35 cellular contexts compared by ENCODE assay signal in genomic region chr15:93282808-93283207, GRCh38.
DNase-seq lines count a peak whose midpoint lies in the region; ATAC-seq, FAIRE-seq and TF ChIP-seq lines count a peak whose summit lies in the region.
"Had no signal": no experiment of that assay in that cellular context is flagged by ENCODE, and none has a peak within 500 bp of the region (broad histone marks: within the 10 kb centered on the region; RNA-seq: fewer than 3 reads in every experiment).

No MANE protein-coding gene starts in this region.

- H4K91ac ChIP-seq in neuronal stem cell (ENCODE audit: low read depth, low read length, poor library complexity) = no peak overlapping the region

- no peak for TF ChIP-seq POLR2A in HepG2 (IDR thresholded peaks at IDR 0.05; ENCODE audit: insufficient read depth in 1 of 2, low read depth in 2 of 2, low read length in 2 of 2)

- H3K4me1 Mint-ChIP-seq in neural crest cell = peaks cover 71% of the 10 kb centered on the region
- H3K4me1 Mint-ChIP-seq in neural progenitor cell = peaks cover 72% of the 10 kb centered on the region
- H3K4me1 Mint-ChIP-seq: B cell; CD4-positive, alpha-beta memory T cell; CD8-positive, alpha-beta memory T cell had no signal

- no TSS peak for BruUV-seq in HepG2 (replicated peaks; lab: Mats Ljungman, UMichigan)

- no CpG with 5 or more reads among the region's 3 CpGs for WGBS in neuronal stem cell (ENCODE audit: extremely low coverage in 2 of 2, insufficient read length in 2 of 2, insufficient replicate concordance in 1 of 2), 2 donors
- 4% methylated on average over 3 of the region's 3 CpGs for WGBS in HepG2 (ENCODE audit: low lambda C conversion rate)

- H3K27me3 ChIP-seq in neural progenitor cell (no peaks in the 10 kb centered on the region), neuronal stem cell (ENCODE audit: control insufficient read depth in 3 of 3, insufficient read depth in 3 of 3, low read depth in 1 of 3, low read length in 3 of 3) (no peaks in the 10 kb centered on the region), HepG2 (ENCODE audit: control insufficient read depth in 1 of 2, insufficient read depth in 2 of 2, low read length in 2 of 2) (peaks cover 1 to 32% of the 10 kb centered on the region in 2 experiments; a peak in 2 of 5 replicates)
- H3K27me3 ChIP-seq: BE2C, BLaER1 had no signal

- H2BK5ac ChIP-seq in neuronal stem cell (ENCODE audit: low read length) = no peak overlapping the region

- TF ChIP-seq EP300 in HepG2 (IDR thresholded peaks at IDR 0.05; ENCODE audit: low read depth in 2 of 2, low read length in 2 of 2) (no peak), HepG2 (CRISPR knock-in tag; IDR thresholded peaks at IDR 0.05; ENCODE audit: borderline replicate concordance) (no peak)

- H3K4me3 Mint-ChIP-seq in neural crest cell (no peak overlapping the region), neural progenitor cell (peak overlapping the region; percentile 3)
- H3K4me3 Mint-ChIP-seq: B cell; CD14-positive monocyte; CD4-positive, alpha-beta memory T cell; CD4-positive, alpha-beta T cell; CD4-positive, CD25-positive, alpha-beta regulatory T cell; CD8-positive, alpha-beta memory T cell; CD8-positive, alpha-beta T cell had no signal

- H3K27ac Mint-ChIP-seq in neural crest cell (ENCODE audit: unreplicated experiment) (peak overlapping the region; percentile 97), neural progenitor cell (peak overlapping the region; percentile 92)
- H3K27ac Mint-ChIP-seq: B cell; CD4-positive, alpha-beta memory T cell; CD4-positive, alpha-beta T cell; CD4-positive, CD25-positive, alpha-beta regulatory T cell; CD8-positive, alpha-beta memory T cell; CD8-positive, alpha-beta T cell had no signal

- H3K4me1 ChIP-seq in neural progenitor cell (peaks cover 52% of the 10 kb centered on the region), neuronal stem cell (ENCODE audit: control insufficient read depth in 2 of 2, insufficient read depth in 1 of 2, low read depth in 1 of 2, low read length in 2 of 2) (peaks cover 11 to 27% of the 10 kb centered on the region in 2 donors), HepG2 (ENCODE audit: insufficient read depth, low read length) (no peaks in the 10 kb centered on the region)
- H3K4me1 ChIP-seq: A549, BE2C, Caco-2 had no signal

- no peak overlapping the region for H3K4ac ChIP-seq in neuronal stem cell (ENCODE audit: low read length)

- in situ Hi-C loops in HepG2 (cut with HindIII; ENCODE audit: extremely low pct_ligation_motif_present, low pct_unique_long_range_greater_than_20kb) = no loop called here

- peak overlapping the region; percentile 87 for H2AK5ac ChIP-seq in neuronal stem cell (ENCODE audit: low read depth, low read length)

- H4K20me1 ChIP-seq in neural progenitor cell (ENCODE audit: low read depth) = no peaks in the 10 kb centered on the region
- H4K20me1 ChIP-seq in HepG2 (ENCODE audit: insufficient read depth, low read length) = no peaks in the 10 kb centered on the region
- H4K20me1 ChIP-seq: BLaER1; BLaER1 treated with 17β-estradiol and CSF1 and Interleukin-3, amounts not matched to agents 10 nM and 100 nM had no signal

- peak overlapping the region; percentile 79 for H2BK12ac ChIP-seq in neuronal stem cell (ENCODE audit: low read length)

- H3K23ac ChIP-seq in neuronal stem cell (ENCODE audit: low read depth, low read length, poor library complexity) = no peak overlapping the region

- H3K36me3 ChIP-seq in neural progenitor cell (no peaks in the 10 kb centered on the region), neuronal stem cell (replicated peaks in 1 of 2; ENCODE audit: control insufficient read depth in 2 of 2, insufficient read depth in 2 of 2, low read length in 2 of 2) (no peaks in the 10 kb centered on the region), HepG2 (replicated peaks in 1 of 2; ENCODE audit: control insufficient read depth in 1 of 2, insufficient read depth in 2 of 2, low read length in 2 of 2) (no peaks in the 10 kb centered on the region)
- H3K36me3 ChIP-seq: BE2C; BLaER1; BLaER1 treated with 17β-estradiol and CSF1 and Interleukin-3, amounts not matched to agents 10 nM and 100 nM had no signal

- no peaks in the 10 kb centered on the region for H3K36me3 Mint-ChIP-seq in neural crest cell (ENCODE audit: low read depth)
- no peaks in the 10 kb centered on the region for H3K36me3 Mint-ChIP-seq in neural progenitor cell
- H3K36me3 Mint-ChIP-seq: CD14-positive monocyte; CD4-positive, alpha-beta memory T cell; CD8-positive, alpha-beta memory T cell; CD8-positive, alpha-beta T cell had no signal

- CTCF ChIA-PET in HepG2 (lab: Yijun Ruan, JAX; ENCODE audit: low intra/inter-chr PET ratio, low total read pairs) = no interaction called here

- no peak for FAIRE-seq in HepG2 (lab: Jason Lieb, UNC)
- FAIRE-seq: A204.1, A549, D721Med had no signal

- H3K27me3 Mint-ChIP-seq in neural crest cell (ENCODE audit: low read depth) = no peaks in the 10 kb centered on the region
- H3K27me3 Mint-ChIP-seq in neural progenitor cell (ENCODE audit: insufficient read depth, low read depth) = peaks cover 11% of the 10 kb centered on the region

- H3K9me3 Mint-ChIP-seq in neural crest cell = no peaks in the 10 kb centered on the region
- H3K9me3 Mint-ChIP-seq in neural progenitor cell = no peaks in the 10 kb centered on the region
- H3K9me3 Mint-ChIP-seq: CD4-positive, alpha-beta memory T cell; CD4-positive, alpha-beta T cell; CD8-positive, alpha-beta T cell had no signal

- H3K9ac ChIP-seq in neural progenitor cell = no peak overlapping the region
- no peak overlapping the region for H3K9ac ChIP-seq in neuronal stem cell (ENCODE audit: low read depth, low read length, poor library complexity)
- H3K9ac ChIP-seq in HepG2 (ENCODE audit: insufficient read depth, low read depth, low read length) = no peak overlapping the region
- H3K9ac ChIP-seq: BLaER1; BLaER1 treated with 17β-estradiol and CSF1 and Interleukin-3, amounts not matched to agents 10 nM and 100 nM had no signal

- POLR2A ChIA-PET in HepG2 (lab: Yijun Ruan, JAX) = no interaction called here

- no peak overlapping the region for H4K8ac ChIP-seq in neuronal stem cell (ENCODE audit: low read depth, low read length)

- H3K4me2 ChIP-seq in neural progenitor cell (no peak overlapping the region), neuronal stem cell (ENCODE audit: insufficient read depth, low read length, poor library complexity, severe bottlenecking) (no peak overlapping the region), HepG2 (ENCODE audit: low read depth, low read length) (no peak overlapping the region)
- H3K4me2 ChIP-seq: A549 had no signal

- H2AFZ ChIP-seq in neural progenitor cell (replicated peaks) (no peak overlapping the region), neuronal stem cell (ENCODE audit: low read length) (no peak overlapping the region), HepG2 (ENCODE audit: low read length) (no peak overlapping the region)

- DNase-seq in neural crest cell (ENCODE audit: low read depth, low spot score) (no peak), neural progenitor cell (ENCODE audit: low spot score) (no peak), neuronal stem cell (ENCODE audit: low spot score) (no peak), HepG2 (ENCODE audit: low spot score) (no peak), NCI-H1417 treated with DMSO at 0.1 percent for 48 hours (lab: John Stamatoyannopoulos, UW) (no peak), caudate nucleus (lab: John Stamatoyannopoulos, UW) (no peak)
- DNase-seq: 8988T; ACHN; AML-193; BE2C; C1 segment of cervical spinal cord; Caco-2; Calu3; CD4-positive, alpha-beta memory T cell; CD4-positive, alpha-beta T cell; CD4-positive, CD25-positive, alpha-beta regulatory T cell; CD8-positive, alpha-beta memory T cell; CD8-positive, alpha-beta T cell; COR-L47; DMS 273 treated with DMSO at 0.1 percent for 48 hours; DMS153; DMS53; DMS79; DMS79 treated with DMSO at 0.1 percent for 48 hours; DND-41; EL had no signal

- intact Hi-C loops in HepG2 (cut with micrococcal nuclease; ENCODE audit: unreplicated experiment) = no loop called here

- H3K9me3 ChIP-seq in neural progenitor cell (ENCODE audit: low read depth) = no peaks in the 10 kb centered on the region
- peaks cover 0 to 2% of the 10 kb centered on the region in 2 donors for H3K9me3 ChIP-seq in neuronal stem cell (replicated peaks in 1 of 2; ENCODE audit: control insufficient read depth in 2 of 2, insufficient read depth in 1 of 2, low read depth in 1 of 2, low read length in 2 of 2)
- no peaks in the 10 kb centered on the region for H3K9me3 ChIP-seq in HepG2 (ENCODE audit: low read length)
- H3K9me3 ChIP-seq: A549, BE2C, BLaER1, Caco-2 had no signal

- H3K4me3 ChIP-seq in neural progenitor cell = no peak overlapping the region
- H3K4me3 ChIP-seq in neuronal stem cell (ENCODE audit: low read length in 2 of 2) = no peak overlapping the region
- no peak overlapping the region for H3K4me3 ChIP-seq in HepG2 (replicated peaks in 1 of 3; ENCODE audit: insufficient read depth in 1 of 3, low read depth in 2 of 3, low read length in 3 of 3)
- H3K4me3 ChIP-seq: A549; BLaER1; BLaER1 treated with 17β-estradiol and CSF1 and Interleukin-3, amounts not matched to agents 10 nM and 100 nM had no signal

- no peak for TF ChIP-seq RAD21 in HepG2 (CRISPR knock-in tag; IDR thresholded peaks at IDR 0.05)

- peak overlapping the region; percentile 90 for H3K18ac ChIP-seq in neuronal stem cell (ENCODE audit: low read length)

- H3K14ac ChIP-seq in neuronal stem cell (ENCODE audit: low read length) = no peak overlapping the region

- H2BK15ac ChIP-seq in neuronal stem cell (ENCODE audit: low read length) = no peak overlapping the region

- peak overlapping the region; percentile 13 for H2BK120ac ChIP-seq in neuronal stem cell (ENCODE audit: low read depth, low read length)

- no peaks in the 10 kb centered on the region for H3K79me2 ChIP-seq in neural progenitor cell (ENCODE audit: low read depth)
- no peaks in the 10 kb centered on the region for H3K79me2 ChIP-seq in HepG2 (ENCODE audit: insufficient read depth, low read length)

- TF ChIP-seq CTCF in neural crest cell (conservative IDR thresholded peaks at IDR 0.05) (no peak), neural progenitor cell (IDR thresholded peaks at IDR 0.05) (no peak), HepG2 (CRISPR knock-in tag; IDR thresholded peaks at IDR 0.05) (no peak)

- H3K79me1 ChIP-seq in neuronal stem cell (ENCODE audit: low read depth, low read length) = no peaks in the 10 kb centered on the region

- ATAC-seq in HepG2 = no peak
- ATAC-seq: A549; CD8-positive, alpha-beta T cell had no signal

- peaks cover 54% of the 10 kb centered on the region for H3F3A ChIP-seq in neural progenitor cell (ENCODE audit: low read depth)

- no peak overlapping the region for H3K27ac ChIP-seq in neural progenitor cell
- H3K27ac ChIP-seq in neuronal stem cell (replicated peaks; ENCODE audit: low read length) = no peak overlapping the region
- H3K27ac ChIP-seq in HepG2 (ENCODE audit: extremely low read length, insufficient read depth, low read length) = no peak overlapping the region
- no peak overlapping the region for H3K27ac ChIP-seq in caudate nucleus (ENCODE audit: low read depth, low read length)
- H3K27ac ChIP-seq: 22Rv1; A549; BLaER1; BLaER1 treated with 17β-estradiol and CSF1 and Interleukin-3, amounts not matched to agents 10 nM and 100 nM; C4-2B had no signal

TF ChIP-seq in HepG2, 621 proteins besides CTCF, POLR2A, EP300 and RAD21 (continues in another document):
- no peak for TF ChIP-seq ZNF740 (CRISPR knock-in tag; IDR thresholded peaks at IDR 0.05)
